ENCODE assay signal across 8 cellular contexts in genomic region chr7:140175221-140176218, GRCh38. TPM values are rescaled to one million over a fixed set of nuclear protein-coding genes. Genes with fewer than 3 reads are reported as not detected.
DNase-seq lines count a peak whose midpoint lies in the region; ATAC-seq and TF ChIP-seq lines count a peak whose summit lies in the region.

No MANE protein-coding gene starts in this region.

- no peaks in the 10 kb centered on the region for H3K27me3 ChIP-seq in adrenal gland
- H3K27me3 ChIP-seq in heart right ventricle, result peaks cover 0 to 4% (median 0%) of the 10 kb centered on the region in 7 donors

- peaks cover 14% of the 10 kb centered on the region for H3K27me3 Mint-ChIP-seq in type B pancreatic cell

- H3K9me3 Mint-ChIP-seq in type B pancreatic cell, result no peaks in the 10 kb centered on the region

- ATAC-seq in HG02852 (IDR thresholded peaks at IDR 0.05; ENCODE audit: unreplicated experiment) (peak; percentile 55), heart right ventricle (peak; percentile 57 to 89 (median 86))

- H3K9me3 ChIP-seq in adrenal gland (replicated peaks in 1 of 3) (no peaks in the 10 kb centered on the region), heart right ventricle (peaks cover 0 to 6% (median 0%) of the 10 kb centered on the region in 11 donors)

- peak; percentile 83 for DNase-seq in NCI-H1436 treated with DMSO at 0.1 percent for 48 hours (lab: John Stamatoyannopoulos, UW)
- peak; percentile 87 for DNase-seq in T follicular helper cell (ENCODE audit: low read depth)
- DNase-seq in adrenal gland, result peak; percentile 80 to 95 (median 89)
- DNase-seq in heart right ventricle, result peak; percentile 88 to 92
- DNase-seq in pons (ENCODE audit: low spot score), result peak; percentile 98
- peak; percentile 82 for DNase-seq in type B pancreatic cell (ENCODE audit: extremely low spot score, unreplicated experiment)

- intact Hi-C loops in adrenal gland (cut with DNase I) (loop anchor here in 1 of 2 donors (5.0 kb wide), 1 partner anchor 152 kb away; no protein-coding TSS in a partner anchor), heart right ventricle (cut with DNase I) (loop anchor here in 8 of 10 donors (1.0 to 10.0 kb wide), 9 partner anchors 57 to 152 kb away; no protein-coding TSS in a partner anchor)

- no peaks in the 10 kb centered on the region for H3K36me3 Mint-ChIP-seq in type B pancreatic cell

- H3K27ac ChIP-seq in adrenal gland, result peak overlapping the region; percentile 72 to 98 (median 97)
- peak overlapping the region; percentile 94 to 100 (median 99) for H3K27ac ChIP-seq in heart right ventricle

- TF ChIP-seq POLR2A in adrenal gland (IDR thresholded peaks at IDR 0.05), result peak; percentile 94

- peak overlapping the region; percentile 97 for H3K27ac Mint-ChIP-seq in type B pancreatic cell

- 0% methylated on average over 12 to 83 of the region's 83 CpGs; no CpG with 5 or more reads in 1 of the 4 donors for WGBS in adrenal gland, 4 donors
- WGBS in heart right ventricle, 2 donors, result 0% methylated on average over 82 to 83 of the region's 83 CpGs

- H3K4me3 Mint-ChIP-seq in type B pancreatic cell, result peak overlapping the region; percentile 93

- peaks cover 4 to 15% of the 10 kb centered on the region in 2 donors for H3K4me1 ChIP-seq in adrenal gland (replicated peaks in 1 of 2)
- H3K4me1 ChIP-seq in heart right ventricle, result peaks cover 0 to 49% (median 28%) of the 10 kb centered on the region in 9 donors

- peaks cover 24% of the 10 kb centered on the region for H3K4me1 Mint-ChIP-seq in type B pancreatic cell (ENCODE audit: unreplicated experiment)

- no peaks in the 10 kb centered on the region for H3K36me3 ChIP-seq in adrenal gland (replicated peaks in 1 of 2)
- no peaks in the 10 kb centered on the region for H3K36me3 ChIP-seq in heart right ventricle

- H3K4me3 ChIP-seq in adrenal gland (peak overlapping the region; percentile 48 to 94 (median 67)), heart right ventricle (peak overlapping the region; percentile 61 to 98 (median 92))

- TF ChIP-seq CTCF in GM12872 (IDR thresholded peaks at IDR 0.05; ENCODE audit: insufficient read depth, low read depth, low read length), result peak; percentile 76
- TF ChIP-seq CTCF in adrenal gland (IDR thresholded peaks at IDR 0.05), result peak; percentile 65 to 93 (median 78)
- peak; percentile 64 to 88 (median 72) for TF ChIP-seq CTCF in heart right ventricle (IDR thresholded peaks at IDR 0.05)
- TF ChIP-seq CTCF in type B pancreatic cell (conservative IDR thresholded peaks at IDR 0.05), result peak; percentile 87

RNA-seq across cellular contexts. Expression of gene KDM7A, which starts 1.3 kb away (rescaled TPM):
- 10 to 100 TPM in 1 of 8 donors, 1 to 10 TPM in 7; 3.6 to 10.5 (median 5.5) TPM for total RNA-seq in adrenal gland
- polyA plus RNA-seq in adrenal gland, result 1 to 10 TPM; 1.4 to 3.4 (median 1.7) TPM
- 10 to 100 TPM in 9 of 10 donors, 1 to 10 TPM in 1; 8.9 to 16.4 (median 12.4) TPM for total RNA-seq in heart right ventricle
- 1 to 10 TPM; 2.7 to 3.9 TPM for polyA plus RNA-seq in heart right ventricle
- 7.5 and 9.3 TPM in 2 replicates for total RNA-seq in type B pancreatic cell (ENCODE audit: low replicate concordance)

Comparison
In these comparisons a context has a peak if more than half of its experiments do, and no peak if none do; other contexts are left out.
1. Peak in every context shown above with its lines: DNase-seq, ATAC-seq, H3K4me3 ChIP-seq and H3K27ac ChIP-seq.